15 cellular contexts compared by ENCODE assay signal in the genomic region with DNA sequence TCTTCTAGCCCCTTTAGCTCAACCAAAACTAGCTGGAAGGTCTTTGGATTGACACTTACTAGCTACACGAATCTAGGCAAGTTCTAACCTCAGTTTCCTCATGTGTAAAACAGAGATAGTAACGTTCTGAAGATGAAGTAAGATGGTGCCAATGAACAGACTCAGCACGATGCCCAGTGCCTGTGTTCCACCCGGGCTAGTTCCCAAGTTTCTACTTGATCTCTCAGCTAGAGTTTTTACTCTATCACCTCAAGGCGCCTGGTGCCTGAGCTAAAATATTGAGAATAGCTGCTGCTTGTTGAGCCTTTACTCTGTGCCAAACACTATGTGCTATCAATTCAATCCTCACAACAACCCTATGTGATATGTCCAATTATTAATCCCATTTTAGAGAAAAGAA. TPM values are rescaled to one million over a fixed set of nuclear protein-coding genes. Genes with fewer than 3 reads are reported as not detected.
"Had no signal": no experiment of that assay in that cellular context is flagged by ENCODE, and none has a peak within 500 bp of the region (broad histone marks: within the 10 kb centered on the region; RNA-seq: fewer than 3 reads in every experiment).

No MANE protein-coding gene starts in this region.

- H3K36me3 Mint-ChIP-seq: activated naive CD8-positive, alpha-beta T cell; natural killer cell treated with Interleukin-12 subunit alpha and Interleukin-12 subunit beta and Interleukin-15 and Interleukin-18, amount 100 ng/mL, for 72 hours; stimulated activated naive B cell treated with anti-CD40 and anti-IgM and Interleukin-4, amounts not matched to agents 10 μg/mL and 1 μg/mL and 100 μg/mL, for 72 hours had no signal

- H3K4me1 ChIP-seq: prostate gland had no signal

- ATAC-seq: activated CD8-positive, alpha-beta T cell treated with anti-CD3 and anti-CD28 coated beads, Interleukin-2, amount 10 ng/mL, durations not matched to agents 7 days and 5 days; natural killer cell treated with Interleukin-12 subunit alpha and Interleukin-12 subunit beta and Interleukin-15 and Interleukin-18, amount 100 ng/mL, for 72 hours had no signal

- H3K36me3 ChIP-seq: prostate gland had no signal

- H3K4me3 Mint-ChIP-seq: natural killer cell treated with Interleukin-12 subunit alpha and Interleukin-12 subunit beta and Interleukin-15 and Interleukin-18, amount 100 ng/mL, for 72 hours had no signal

- H3K27ac Mint-ChIP-seq: activated CD4-positive, alpha-beta T cell treated with anti-CD3 and anti-CD28 coated beads, Interleukin-2, amount 10 ng/mL, durations not matched to agents 24 days and 14 days; activated CD8-positive, alpha-beta T cell treated with anti-CD3 and anti-CD28 coated beads, Interleukin-2, amount 10 ng/mL, durations not matched to agents 7 days and 5 days; activated naive CD8-positive, alpha-beta T cell; endodermal cell; natural killer cell treated with Interleukin-12 subunit alpha and Interleukin-12 subunit beta and Interleukin-15 and Interleukin-18, amount 100 ng/mL, for 72 hours; stimulated activated naive B cell treated with anti-CD40 and anti-IgM and Interleukin-4, amounts not matched to agents 10 μg/mL and 1 μg/mL and 100 μg/mL, for 72 hours; T-helper 2 cell treated with Interferon-gamma antibody and Interleukin-4, amounts not matched to agents 5 μg/mL and 100 μg/mL, for 36 hours had no signal

- DNase-seq: activated CD4-positive, alpha-beta T cell treated with anti-CD3 and anti-CD28 coated beads, Interleukin-2, amount 10 ng/mL, durations not matched to agents 24 days and 14 days; activated CD4-positive, CD25-positive, alpha-beta regulatory T cell; activated CD8-positive, alpha-beta memory T cell treated with anti-CD3 and anti-CD28 coated beads, Interleukin-2, amount 50 U/mL, for 4 hours; activated CD8-positive, alpha-beta T cell treated with anti-CD3 and anti-CD28 coated beads, Interleukin-2, amount 10 ng/mL, durations not matched to agents 7 days and 5 days; activated gamma-delta T cell treated with Interleukin-2 at 50 U/mL for 16 hours; activated T-cell treated with anti-CD3 and anti-CD28 coated beads, Interleukin-2, amount 50 U/mL, for 48 hours; endodermal cell; hypothalamus; mesendoderm; stimulated activated naive B cell treated with anti-CD40 and anti-IgM and Interleukin-4, amounts not matched to agents 10 μg/mL and 1 μg/mL and 100 μg/mL, for 72 hours; trophoblast cell had no signal

- H3K9me3 ChIP-seq: prostate gland had no signal

- H3K9me3 Mint-ChIP-seq: activated CD4-positive, alpha-beta T cell treated with anti-CD3 and anti-CD28 coated beads, Interleukin-2, amount 10 ng/mL, durations not matched to agents 24 days and 14 days; endodermal cell; natural killer cell treated with Interleukin-12 subunit alpha and Interleukin-12 subunit beta and Interleukin-15 and Interleukin-18, amount 100 ng/mL, for 72 hours; stimulated activated naive B cell treated with anti-CD40 and anti-IgM and Interleukin-4, amounts not matched to agents 10 μg/mL and 1 μg/mL and 100 μg/mL, for 72 hours; T-helper 2 cell treated with Interferon-gamma antibody and Interleukin-4, amounts not matched to agents 5 μg/mL and 100 μg/mL, for 36 hours had no signal

RNA-seq across cellular contexts. Expression of a gene that starts 1.4 kb away (rescaled TPM):
- total RNA-seq: activated CD8-positive, alpha-beta T cell treated with anti-CD3 and anti-CD28 coated beads, Interleukin-2, amount 10 ng/mL, durations not matched to agents 7 days and 5 days; natural killer cell treated with Interleukin-12 subunit alpha and Interleukin-12 subunit beta and Interleukin-15 and Interleukin-18, amount 100 ng/mL, for 72 hours had no signal
